21 cellular contexts compared by ENCODE assay signal in the genomic region with DNA sequence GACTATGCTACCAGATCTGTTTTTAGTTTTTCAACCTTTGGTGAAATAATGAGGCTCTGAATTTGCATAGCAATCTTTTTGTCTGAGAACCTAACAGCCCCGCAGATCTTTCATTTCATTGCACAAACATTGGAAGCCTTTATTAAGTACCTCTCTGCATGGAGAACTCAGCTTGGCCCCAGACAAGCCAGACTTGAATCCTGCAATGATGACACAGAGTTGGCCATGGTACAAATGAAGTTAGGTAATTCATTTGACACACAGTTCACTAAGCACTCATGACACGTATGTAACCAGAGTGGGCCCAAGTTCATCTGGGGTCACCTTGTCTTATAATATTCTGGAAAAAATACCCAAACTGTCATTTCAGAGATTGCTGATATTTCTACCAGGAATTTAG.
A peak's percentile ranks its signal among the peaks of the same experiment; 100 is the strongest.
DNase-seq lines count a peak whose midpoint lies in the region; ATAC-seq and TF ChIP-seq lines count a peak whose summit lies in the region.
"Had no signal": no experiment of that assay in that cellular context is flagged by ENCODE, and none has a peak within 500 bp of the region (broad histone marks: within the 10 kb centered on the region; RNA-seq: fewer than 3 reads in every experiment).

No MANE protein-coding gene starts in this region.

- TF ChIP-seq CTCF in endodermal cell (conservative IDR thresholded peaks at IDR 0.05) (no peak), right lobe of liver (IDR thresholded peaks at IDR 0.05) (no peak)

- H3K4me1 ChIP-seq in endodermal cell (ENCODE audit: control insufficient read depth, insufficient read depth, low read length): no peaks in the 10 kb centered on the region
- H3K4me1 ChIP-seq in right lobe of liver: peaks cover 0 to 45% (median 11%) of the 10 kb centered on the region in 4 donors
- H3K4me1 ChIP-seq: prostate gland had no signal

- DNase-seq in AG20443 (ENCODE audit: low spot score): peak; percentile 41
- peak; percentile 74 to 75 for DNase-seq in NCI-H526 (lab: John Stamatoyannopoulos, UW)
- DNase-seq in endodermal cell: peak; percentile 1
- peak in 1 of 3 donors; percentile 68 for DNase-seq in right lobe of liver
- no peak for DNase-seq in NCI-H345 treated with DMSO at 0.1 percent for 48 hours (lab: John Stamatoyannopoulos, UW; ENCODE audit: unreplicated experiment)
- DNase-seq in stimulated activated naive CD4-positive, alpha-beta T cell (lab: John Stamatoyannopoulos, UW): no peak
- DNase-seq: activated B cell treated with CpG ODN at 0.5 μM for 24 hours; activated CD4-positive, alpha-beta T cell treated with anti-CD3 and anti-CD28 coated beads, Interleukin-2, amount 50 U/mL, for 4 hours; activated naive CD4-positive, alpha-beta T cell treated with anti-CD3 and anti-CD28 coated beads, Interleukin-2, amount 50 U/mL, for 16 hours; aorta; effector CD8-positive, alpha-beta T cell; erythroblast; NCI-H2029 treated with DMSO at 0.1 percent for 48 hours; NCI-H2227 treated with DMSO at 0.1 percent for 48 hours; NCI-H82 had no signal

- no peak overlapping the region for H3K9ac ChIP-seq in endodermal cell (ENCODE audit: extremely low read depth, low read length, poor library complexity, severe bottlenecking)

- H3K27me3 ChIP-seq in endodermal cell (ENCODE audit: control insufficient read depth, insufficient read depth, low read length, poor library complexity, severe bottlenecking): no peaks in the 10 kb centered on the region
- H3K27me3 ChIP-seq in right lobe of liver: no peaks in the 10 kb centered on the region

- intact Hi-C loops in right lobe of liver (cut with DNase I): no loop called here

- H3K9me3 ChIP-seq in endodermal cell (ENCODE audit: control insufficient read depth, low read length) (peaks cover 17% of the 10 kb centered on the region), right lobe of liver (no peaks in the 10 kb centered on the region)
- H3K9me3 ChIP-seq: prostate gland had no signal

- no peak overlapping the region for H3K4me3 Mint-ChIP-seq in endodermal cell
- H3K4me3 Mint-ChIP-seq: activated B cell treated with CpG ODN at 0.5 μM for 24 hours; activated T-helper 1 cell treated with anti-CD3 and anti-CD28 coated beads, Interleukin-12 subunit alpha, Interleukin-12 subunit beta, Interleukin-2, Interleukin-4 antibody, amounts not matched to agents 30 ng/mL and 10 ng/mL and 1 ng/mL, durations not matched to agents 14 hours and 24 hours and 36 hours; memory B cell had no signal

- H3K36me3 ChIP-seq in endodermal cell (ENCODE audit: control insufficient read depth, insufficient read depth, low read length) (no peaks in the 10 kb centered on the region), right lobe of liver (no peaks in the 10 kb centered on the region)
- H3K36me3 ChIP-seq: prostate gland had no signal

- H3K27ac ChIP-seq in endodermal cell (ENCODE audit: low read depth, low read length) (no peak overlapping the region), right lobe of liver (peak overlapping the region; percentile 52 to 82 (median 78))
- H3K27ac ChIP-seq: prostate gland had no signal

- H3K27ac Mint-ChIP-seq in endodermal cell: no peak overlapping the region
- H3K27ac Mint-ChIP-seq: activated B cell treated with CpG ODN at 0.5 μM for 24 hours; activated T-helper 1 cell treated with anti-CD3 and anti-CD28 coated beads, Interleukin-12 subunit alpha, Interleukin-12 subunit beta, Interleukin-2, Interleukin-4 antibody, amounts not matched to agents 30 ng/mL and 10 ng/mL and 1 ng/mL, durations not matched to agents 14 hours and 24 hours and 36 hours; memory B cell had no signal

- peak; percentile 26 for TF ChIP-seq POLR2A in right lobe of liver (IDR thresholded peaks at IDR 0.05)

- H3K27me3 Mint-ChIP-seq in endodermal cell (ENCODE audit: insufficient read depth): no peaks in the 10 kb centered on the region

- H3K36me3 Mint-ChIP-seq in endodermal cell (ENCODE audit: low read depth): peaks cover 9% of the 10 kb centered on the region
- H3K36me3 Mint-ChIP-seq: memory B cell had no signal

- H3K9me3 Mint-ChIP-seq in endodermal cell: peaks cover 22% of the 10 kb centered on the region

- H3K4me1 Mint-ChIP-seq in endodermal cell: peaks cover 19% of the 10 kb centered on the region

- no peak overlapping the region for H3K4me3 ChIP-seq in endodermal cell (ENCODE audit: low read length)
- peak overlapping the region in 1 of 3 donors; percentile 5 for H3K4me3 ChIP-seq in right lobe of liver
- H3K4me3 ChIP-seq: GM12878, prostate gland had no signal

- peak; percentile 69 to 83 (median 76) for ATAC-seq in right lobe of liver
- no peak for ATAC-seq in HG02840 (IDR thresholded peaks at IDR 0.05; ENCODE audit: low FRiP score, unreplicated experiment)
- no peak for ATAC-seq in GM18520 (IDR thresholded peaks at IDR 0.05; ENCODE audit: unreplicated experiment)
- ATAC-seq: GM12878 had no signal

- 99 to 100% methylated on average over 1 to 2 of the region's 2 CpGs for WGBS in endodermal cell (ENCODE audit: insufficient coverage in 1 of 2, insufficient read length in 1 of 2), 2 experiments
- 50% methylated on average over 2 of the region's 2 CpGs for WGBS in right lobe of liver (ENCODE audit: insufficient coverage, low coverage, low lambda C conversion rate, missing lambda C conversion rate)

Comparison
In these comparisons a context has a peak if more than half of its experiments do, and no peak if none do; other contexts are left out.
1. DNase-seq: peak in AG20443 (single experiment), NCI-H526 (2 of 2) and endodermal cell (single experiment); none in NCI-H345 treated with DMSO at 0.1 percent for 48 hours (single experiment) and stimulated activated naive CD4-positive, alpha-beta T cell (0 of 6).
2. ATAC-seq: peak in right lobe of liver (4 of 4); none in HG02840 (single experiment) and GM18520 (single experiment).